In the genomic region with DNA sequence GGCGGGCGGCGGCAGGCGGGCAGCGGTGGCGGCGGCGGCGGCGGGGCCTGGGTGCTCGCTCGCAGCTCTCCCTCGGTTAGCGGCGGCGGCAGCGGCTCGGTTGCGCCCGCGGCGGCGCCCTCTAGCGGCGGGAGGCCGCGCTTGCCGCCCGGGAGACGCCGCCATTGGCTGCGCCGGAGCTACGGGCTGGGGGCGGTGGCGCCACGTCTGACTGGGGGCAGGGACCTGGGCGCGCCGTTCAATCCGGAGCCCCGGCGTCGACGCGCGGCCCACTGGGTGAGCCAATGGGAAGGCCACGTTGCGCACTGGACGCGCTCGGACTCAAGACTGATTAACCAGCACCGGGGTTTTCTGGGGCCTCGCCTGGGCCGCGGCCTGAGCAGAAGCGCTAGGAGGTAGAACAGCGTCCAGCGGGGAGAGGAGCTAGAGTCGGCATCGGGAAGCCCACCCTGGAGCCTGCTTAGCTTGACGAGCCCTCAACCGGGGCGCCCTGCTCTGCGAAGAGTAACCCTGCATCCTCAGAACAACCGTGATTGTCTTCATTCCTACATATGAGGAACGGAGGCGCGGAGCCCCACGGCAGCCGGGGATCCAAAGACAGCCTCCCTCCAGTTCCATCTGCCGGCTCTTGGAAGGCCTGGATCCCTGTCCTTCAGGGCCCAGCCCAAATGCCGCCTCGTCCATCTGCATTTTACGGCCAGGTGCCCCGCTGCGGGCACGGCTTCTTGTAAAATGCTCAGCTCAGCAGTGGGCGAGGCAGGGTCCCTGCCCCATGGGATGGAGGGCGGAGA, we compare ENCODE assay signal across 8 cellular contexts. TPM values are rescaled to one million over a fixed set of nuclear protein-coding genes. Genes with fewer than 3 reads are reported as not detected.
DNase-seq lines count a peak whose midpoint lies in the region; ATAC-seq and TF ChIP-seq lines count a peak whose summit lies in the region.

A gene with protein sequence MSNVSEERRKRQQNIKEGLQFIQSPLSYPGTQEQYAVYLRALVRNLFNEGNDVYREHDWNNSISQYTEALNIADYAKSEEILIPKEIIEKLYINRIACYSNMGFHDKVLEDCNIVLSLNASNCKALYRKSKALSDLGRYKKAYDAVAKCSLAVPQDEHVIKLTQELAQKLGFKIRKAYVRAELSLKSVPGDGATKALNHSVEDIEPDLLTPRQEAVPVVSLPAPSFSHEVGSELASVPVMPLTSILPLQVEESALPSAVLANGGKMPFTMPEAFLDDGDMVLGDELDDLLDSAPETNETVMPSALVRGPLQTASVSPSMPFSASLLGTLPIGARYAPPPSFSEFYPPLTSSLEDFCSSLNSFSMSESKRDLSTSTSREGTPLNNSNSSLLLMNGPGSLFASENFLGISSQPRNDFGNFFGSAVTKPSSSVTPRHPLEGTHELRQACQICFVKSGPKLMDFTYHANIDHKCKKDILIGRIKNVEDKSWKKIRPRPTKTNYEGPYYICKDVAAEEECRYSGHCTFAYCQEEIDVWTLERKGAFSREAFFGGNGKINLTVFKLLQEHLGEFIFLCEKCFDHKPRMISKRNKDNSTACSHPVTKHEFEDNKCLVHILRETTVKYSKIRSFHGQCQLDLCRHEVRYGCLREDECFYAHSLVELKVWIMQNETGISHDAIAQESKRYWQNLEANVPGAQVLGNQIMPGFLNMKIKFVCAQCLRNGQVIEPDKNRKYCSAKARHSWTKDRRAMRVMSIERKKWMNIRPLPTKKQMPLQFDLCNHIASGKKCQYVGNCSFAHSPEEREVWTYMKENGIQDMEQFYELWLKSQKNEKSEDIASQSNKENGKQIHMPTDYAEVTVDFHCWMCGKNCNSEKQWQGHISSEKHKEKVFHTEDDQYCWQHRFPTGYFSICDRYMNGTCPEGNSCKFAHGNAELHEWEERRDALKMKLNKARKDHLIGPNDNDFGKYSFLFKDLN (minus strand): TSS at position 93 of the 791 bp plus-strand sequence. CDS start 14,904 bp downstream, outside the sequence.

- peak; percentile 96 for DNase-seq in GM13976 (ENCODE audit: low spot score)
- peak; percentile 94 for DNase-seq in NCI-H146 treated with DMSO at 0.1 percent for 48 hours (lab: John Stamatoyannopoulos, UW; ENCODE audit: unreplicated experiment)
- DNase-seq in amniotic stem cell (lab: John Stamatoyannopoulos, UW): peak; percentile 96
- peak; percentile 97 for DNase-seq in left ventricle myocardium inferior
- peak; percentile 97 for DNase-seq in prostate gland (ENCODE audit: low spot score)

- H3K27me3 ChIP-seq in left ventricle myocardium inferior (ENCODE audit: low read depth) (no peaks in the 10 kb centered on the region), prostate gland (replicated peaks; ENCODE audit: insufficient read depth) (no peaks in the 10 kb centered on the region)

- H3K4me3 ChIP-seq in left ventricle myocardium inferior (peak within 1 kb of the TSS; percentile 99), prostate gland (peak within 1 kb of the TSS; percentile 93 to 95), urinary bladder (ENCODE audit: low read depth, low read length) (peak within 1 kb of the TSS; percentile 99)

- peak; percentile 96 for TF ChIP-seq POLR2A in prostate gland (IDR thresholded peaks at IDR 0.05)

- intact Hi-C loops in T-helper 1 cell treated with Interleukin-12 subunit alpha and Interleukin-12 subunit beta and Interleukin-4 antibody, amounts not matched to agents 30 ng/mL and 1 ng/mL, for 36 hours (cut with micrococcal nuclease): loop anchor here (1.0 to 10.0 kb wide), 11 partner anchors 13 to 853 kb away; partner anchors contain the start of genes CLEC16A, RSL1D1, SNN and TXNDC11
- intact Hi-C loops in left ventricle myocardium inferior (cut with micrococcal nuclease): no loop called here
- intact Hi-C loops in prostate gland (cut with DNase I): loop anchor here (5.0 to 10.0 kb wide), 4 partner anchors 55 to 155 kb away; partner anchors contain the start of genes GSPT1, SNN and TXNDC11

- in situ Hi-C loops in GM13976 (cut with MboI; ENCODE audit: low sequenced_read_pairs, unreplicated experiment): no loop called here

- under 1% methylated on average over 58 of the region's 80 CpGs for WGBS in prostate gland
- under 1% methylated on average over 80 of the region's 80 CpGs for WGBS in urinary bladder

- H3K36me3 ChIP-seq in left ventricle myocardium inferior: peaks cover 6% of the 10 kb centered on the region
- no peaks in the 10 kb centered on the region for H3K36me3 ChIP-seq in prostate gland
- no peaks in the 10 kb centered on the region for H3K36me3 ChIP-seq in urinary bladder (ENCODE audit: insufficient read depth)

- TF ChIP-seq CTCF in GM13976 (IDR thresholded peaks at IDR 0.05; ENCODE audit: borderline replicate concordance, control extremely low read depth, extremely low read depth, insufficient read depth, missing control alignments) (peak; percentile 96), left ventricle myocardium inferior (IDR thresholded peaks at IDR 0.05; ENCODE audit: borderline replicate concordance) (peak; percentile 88), prostate gland (IDR thresholded peaks at IDR 0.05) (peak; percentile 73 to 99 (median 93))

- H3K4me1 ChIP-seq in left ventricle myocardium inferior (peaks cover 74% of the 10 kb centered on the region), prostate gland (replicated peaks) (peaks cover 30% of the 10 kb centered on the region), urinary bladder (ENCODE audit: insufficient read depth) (peaks cover 6% of the 10 kb centered on the region)

- H3K27ac ChIP-seq in left ventricle myocardium inferior (replicated peaks) (peak within 1 kb of the TSS; percentile 98), prostate gland (peak within 1 kb of the TSS; percentile 98 to 99), urinary bladder (ENCODE audit: low read depth) (peak within 1 kb of the TSS; percentile 97)

- ATAC-seq in HG02870 (IDR thresholded peaks at IDR 0.05; ENCODE audit: unreplicated experiment): peak; percentile 86

- no peaks in the 10 kb centered on the region for H3K9me3 ChIP-seq in left ventricle myocardium inferior (replicated peaks)
- H3K9me3 ChIP-seq in prostate gland: no peaks in the 10 kb centered on the region

RNA-seq across cellular contexts. Expression of the gene that starts here (rescaled TPM):
- 89.4 and 89.8 TPM in 2 replicates for total RNA-seq in T-helper 1 cell treated with Interleukin-12 subunit alpha and Interleukin-12 subunit beta and Interleukin-4 antibody, amounts not matched to agents 30 ng/mL and 1 ng/mL, for 36 hours
- 25.6 TPM for total RNA-seq in left ventricle myocardium inferior
- 10 to 100 TPM; 48.9 to 56.4 TPM for total RNA-seq in prostate gland
- total RNA-seq in urinary bladder: 78.8 TPM
- polyA plus RNA-seq in urinary bladder: 32.2 TPM

Comparison
In these comparisons a context has a peak if more than half of its experiments do, and no peak if none do; other contexts are left out.
1. Peak in every context shown above with its lines: DNase-seq, ATAC-seq, H3K4me3 ChIP-seq and H3K27ac ChIP-seq.